Comparison of ENCODE assay signal across 8 cellular contexts in genomic region chr14:50311974-50312733, GRCh38. TPM values are rescaled to one million over a fixed set of nuclear protein-coding genes. Genes with fewer than 3 reads are reported as not detected.
DNase-seq lines count a peak whose midpoint lies in the region; ATAC-seq and TF ChIP-seq lines count a peak whose summit lies in the region.

TSS of gene DMAC2L (plus strand) at chr14:50312324. CDS start at chr14:50321488, 9,164 bp downstream.
TSS of gene L2HGDH (minus strand) at chr14:50312229. CDS start at chr14:50312150, 79 bp downstream.

- H3K36me3 Mint-ChIP-seq in CD4-positive, CD25-positive, alpha-beta regulatory T cell = peaks cover 11% of the 10 kb centered on the region
- peaks cover 8% of the 10 kb centered on the region for H3K36me3 Mint-ChIP-seq in activated CD4-positive, alpha-beta memory T cell treated with anti-CD3 and anti-CD28 coated beads for 36 hours

- peak; percentile 92 to 93 for ATAC-seq in CD4-positive, CD25-positive, alpha-beta regulatory T cell (ENCODE audit: low read depth in 2 of 2)
- ATAC-seq in GM19438 (IDR thresholded peaks at IDR 0.05; ENCODE audit: low read depth, unreplicated experiment) (peak; percentile 96), HG03571 (IDR thresholded peaks at IDR 0.05; ENCODE audit: unreplicated experiment) (peak; percentile 95), lower lobe of right lung (peak; percentile 99)

- H3K27ac ChIP-seq in CD4-positive, CD25-positive, alpha-beta regulatory T cell (ENCODE audit: insufficient read depth, low read length, poor library complexity, severe bottlenecking) = peak within 1 kb of the TSS; percentile 91
- peak within 1 kb of the TSS; percentile 58 to 96 (median 93) for H3K27ac ChIP-seq in dorsolateral prefrontal cortex
- peak within 1 kb of the TSS; percentile 94 for H3K27ac ChIP-seq in lower lobe of right lung

- no peaks in the 10 kb centered on the region for H3K36me3 ChIP-seq in CD4-positive, CD25-positive, alpha-beta regulatory T cell (ENCODE audit: control insufficient read depth, insufficient read depth, low read length)
- no peaks in the 10 kb centered on the region for H3K36me3 ChIP-seq in lower lobe of right lung

- peaks cover 21% of the 10 kb centered on the region for H3K4me1 ChIP-seq in CD4-positive, CD25-positive, alpha-beta regulatory T cell (ENCODE audit: control insufficient read depth, insufficient read depth, low read length, poor library complexity, severe bottlenecking)
- H3K4me1 ChIP-seq in lower lobe of right lung = peaks cover 17% of the 10 kb centered on the region

- H3K4me3 Mint-ChIP-seq in CD4-positive, CD25-positive, alpha-beta regulatory T cell = peak within 1 kb of the TSS; percentile 95 to 97 (median 95)
- peak within 1 kb of the TSS; percentile 96 for H3K4me3 Mint-ChIP-seq in activated CD4-positive, alpha-beta memory T cell treated with anti-CD3 and anti-CD28 coated beads for 36 hours

- POLR2A ChIA-PET in activated CD4-positive, alpha-beta memory T cell treated with anti-CD3 and anti-CD28 coated beads for 36 hours (lab: Charles Lee) = interaction anchor here (0.6 to 1.3 kb wide), 6 partner anchors 9 to 460 kb away, joined by 3 to 8 read pairs (median 4); partner anchors contain the start of genes NEMF and VCPKMT

- no peaks in the 10 kb centered on the region for H3K9me3 ChIP-seq in CD4-positive, CD25-positive, alpha-beta regulatory T cell (ENCODE audit: control insufficient read depth in 2 of 2, low read length in 2 of 2)
- H3K9me3 ChIP-seq in lower lobe of right lung = no peaks in the 10 kb centered on the region

- peaks cover 0 to 1% (median 0%) of the 10 kb centered on the region in 7 donors for H3K9me3 Mint-ChIP-seq in CD4-positive, CD25-positive, alpha-beta regulatory T cell
- peaks cover 9% of the 10 kb centered on the region for H3K9me3 Mint-ChIP-seq in activated CD4-positive, alpha-beta memory T cell treated with anti-CD3 and anti-CD28 coated beads for 36 hours

- CTCF ChIA-PET in activated CD4-positive, alpha-beta memory T cell treated with anti-CD3 and anti-CD28 coated beads for 36 hours (lab: Charles Lee) = interaction anchor here (0.6 to 2.2 kb wide), 8 partner anchors 9 to 474 kb away, joined by 3 to 20 read pairs (median 3); partner anchors contain the start of genes MAP4K5 and NEMF

- TF ChIP-seq CTCF in dorsolateral prefrontal cortex (IDR thresholded peaks at IDR 0.05 in 54 of 56, conservative IDR thresholded peaks at IDR 0.05 in 2 of 56; ENCODE audit: low read depth in 1 of 56, partially characterized antibody in 56 of 56) = peak in 40 of 56 donors; percentile 1 to 55 (median 32)
- TF ChIP-seq CTCF in lower lobe of right lung (IDR thresholded peaks at IDR 0.05) = no peak

- peak within 1 kb of the TSS; percentile 95 for H3K4me3 ChIP-seq in CD4-positive, CD25-positive, alpha-beta regulatory T cell (ENCODE audit: low read depth, low read length)
- H3K4me3 ChIP-seq in dorsolateral prefrontal cortex (peak within 1 kb of the TSS; percentile 65 to 100 (median 91)), lower lobe of right lung (peak within 1 kb of the TSS; percentile 93)

- intact Hi-C loops in activated CD4-positive, alpha-beta memory T cell treated with anti-CD3 and anti-CD28 coated beads for 36 hours (cut with micrococcal nuclease) = loop anchor here (1.0 to 10.0 kb wide), 11 partner anchors 9 to 1535 kb away; partner anchors contain the start of genes CDKL1, MGAT2, RPL36AL and RPS29
- intact Hi-C loops in dorsolateral prefrontal cortex (cut with DNase I) = loop anchor here (5.0 to 10.0 kb wide), 5 partner anchors 80 to 463 kb away; partner anchors contain the start of genes SOS2 (in 2 of the 2), MAP4K5 (in 1 of the 2) and VCPKMT (in 1 of the 2)
- intact Hi-C loops in lower lobe of right lung (cut with DNase I) = no loop called here

- H3K27me3 Mint-ChIP-seq in CD4-positive, CD25-positive, alpha-beta regulatory T cell = no peaks in the 10 kb centered on the region
- H3K27me3 Mint-ChIP-seq in activated CD4-positive, alpha-beta memory T cell treated with anti-CD3 and anti-CD28 coated beads for 36 hours = no peaks in the 10 kb centered on the region

- peak within 1 kb of the TSS; percentile 96 to 97 (median 97) for H3K27ac Mint-ChIP-seq in CD4-positive, CD25-positive, alpha-beta regulatory T cell
- peak within 1 kb of the TSS; percentile 94 for H3K27ac Mint-ChIP-seq in activated CD4-positive, alpha-beta memory T cell treated with anti-CD3 and anti-CD28 coated beads for 36 hours

- DNase-seq in CD4-positive, CD25-positive, alpha-beta regulatory T cell = peak; percentile 87 to 95 (median 88)
- DNase-seq in NCI-H774 (lab: John Stamatoyannopoulos, UW) = peak; percentile 91
- DNase-seq in activated CD4-positive, alpha-beta memory T cell treated with anti-CD3 and anti-CD28 coated beads for 36 hours = peak; percentile 93
- peak; percentile 89 to 97 (median 94) for DNase-seq in dorsolateral prefrontal cortex
- DNase-seq in lower lobe of right lung = peak; percentile 96
- DNase-seq in stimulated activated CD4-positive, alpha-beta T cell treated with anti-CD3 and anti-CD28 coated beads, TNF-alpha, amount 100 ng/mL, for 24 hours (ENCODE audit: low read depth in 3 of 3) = peak; percentile 77 to 88 (median 82)

- H3K4me1 Mint-ChIP-seq in CD4-positive, CD25-positive, alpha-beta regulatory T cell = peaks cover 21 to 54% (median 35%) of the 10 kb centered on the region in 4 donors
- peaks cover 37% of the 10 kb centered on the region for H3K4me1 Mint-ChIP-seq in activated CD4-positive, alpha-beta memory T cell treated with anti-CD3 and anti-CD28 coated beads for 36 hours (ENCODE audit: low read depth)

- no peaks in the 10 kb centered on the region for H3K27me3 ChIP-seq in CD4-positive, CD25-positive, alpha-beta regulatory T cell (ENCODE audit: control insufficient read depth, insufficient read depth, low read length)
- H3K27me3 ChIP-seq in dorsolateral prefrontal cortex (no peaks in the 10 kb centered on the region), lower lobe of right lung (ENCODE audit: low read depth) (no peaks in the 10 kb centered on the region)

RNA-seq across cellular contexts. Expression of gene DMAC2L, which starts in this region (rescaled TPM):
- total RNA-seq in CD4-positive, CD25-positive, alpha-beta regulatory T cell = 16.7 TPM
- polyA plus RNA-seq in CD4-positive, CD25-positive, alpha-beta regulatory T cell = 10 to 100 TPM; 12.6 to 26.8 (median 16.2) TPM
- 10 to 100 TPM; 13.4 to 13.9 TPM for total RNA-seq in activated CD4-positive, alpha-beta memory T cell treated with anti-CD3 and anti-CD28 coated beads for 36 hours
- 10 to 100 TPM; 12.3 to 38.0 (median 23.5) TPM for total RNA-seq in dorsolateral prefrontal cortex
- 19.6 TPM for total RNA-seq in lower lobe of right lung

RNA-seq across cellular contexts. Expression of gene L2HGDH, which starts in this region (rescaled TPM):
- total RNA-seq in CD4-positive, CD25-positive, alpha-beta regulatory T cell = 3.5 TPM
- 1 to 10 TPM; 2.2 to 3.7 (median 3.1) TPM for polyA plus RNA-seq in CD4-positive, CD25-positive, alpha-beta regulatory T cell
- 10 to 100 TPM; 15.0 to 15.2 TPM for total RNA-seq in activated CD4-positive, alpha-beta memory T cell treated with anti-CD3 and anti-CD28 coated beads for 36 hours
- 10 to 100 TPM in 119 of 120 experiments, 1 to 10 TPM in 1; 8.9 to 22.1 (median 15.0) TPM for total RNA-seq in dorsolateral prefrontal cortex
- total RNA-seq in lower lobe of right lung = 4.2 TPM

Comparison
In these comparisons a context has a peak if more than half of its experiments do, and no peak if none do; other contexts are left out.
1. Peak in every context shown above with its lines: DNase-seq, ATAC-seq, H3K4me3 ChIP-seq and H3K27ac ChIP-seq.